Comparison of ENCODE assay signal across 12 cellular contexts in the genomic region with DNA sequence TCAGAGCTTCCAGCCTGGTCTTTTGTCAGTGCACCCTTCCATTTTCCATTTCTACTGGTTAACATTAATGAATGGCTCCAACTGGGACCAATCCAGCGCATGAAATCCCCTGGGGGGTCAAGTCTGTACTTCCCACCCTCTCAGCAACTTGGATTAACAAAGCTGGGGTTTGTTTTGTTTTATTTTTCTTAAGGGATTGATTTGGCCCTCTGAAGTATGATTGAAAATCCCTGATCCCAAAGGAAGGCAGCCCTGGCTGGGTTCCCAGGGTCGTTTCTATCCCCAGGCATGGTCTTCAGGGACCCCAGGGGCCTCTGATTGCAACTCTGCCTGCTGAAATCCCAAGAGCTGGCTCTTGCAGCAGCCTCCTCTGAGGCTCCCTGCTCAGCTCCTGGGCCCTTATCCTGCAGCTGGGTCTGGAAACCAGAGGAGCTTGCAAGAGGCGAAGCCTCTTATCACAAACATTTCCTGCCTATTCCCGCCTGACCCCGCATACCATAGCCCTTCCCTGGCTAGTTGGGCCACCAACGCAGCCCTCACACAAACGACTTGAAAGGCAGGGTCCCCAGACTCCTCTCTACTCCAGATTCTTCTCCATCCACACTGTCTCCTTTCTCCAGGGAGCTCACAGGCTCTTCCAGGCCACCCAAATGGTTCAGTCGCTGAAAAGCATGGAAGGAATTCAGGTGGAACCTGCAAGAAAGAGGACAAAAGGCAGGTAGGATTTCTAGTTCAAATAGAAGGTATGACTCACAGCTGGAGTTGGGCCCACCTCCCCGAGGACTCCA.
A peak's percentile ranks its signal among the peaks of the same experiment; 100 is the strongest.
DNase-seq lines count a peak whose midpoint lies in the region; ATAC-seq and TF ChIP-seq lines count a peak whose summit lies in the region.
"Had no signal": no experiment of that assay in that cellular context is flagged by ENCODE, and none has a peak within 500 bp of the region (broad histone marks: within the 10 kb centered on the region; RNA-seq: fewer than 3 reads in every experiment).

No MANE protein-coding gene starts in this region.

- H3K4me1 Mint-ChIP-seq in WTC11 (peaks cover 78% of the 10 kb centered on the region), progenitor cell of endocrine pancreas (ENCODE audit: low read depth) (peaks cover 55% of the 10 kb centered on the region)

- POLR2A ChIA-PET in WTC11 (lab: Charles Lee): interaction anchor here (0.6 to 3.9 kb wide), 8 partner anchors 10 to 139 kb away, joined by 3 to 28 read pairs (median 4); a partner anchor contains a TSS

- DNase-seq in ELF-1 (ENCODE audit: low read depth, low spot score) (peak; percentile 86), WTC11 (ENCODE audit: low spot score) (peak; percentile 36), left ventricle myocardium superior (peak; percentile 60), progenitor cell of endocrine pancreas (ENCODE audit: low spot score, unreplicated experiment) (no peak), SHP77 (lab: John Stamatoyannopoulos, UW) (no peak)
- DNase-seq in activated CD4-positive, alpha-beta T cell treated with anti-CD3 and anti-CD28 coated beads for 1 hour: no peak
- DNase-seq: activated CD8-positive, alpha-beta memory T cell treated with anti-CD3 and anti-CD28 coated beads, Interleukin-2, amount 50 U/mL, for 48 hours; NCI-H2081; thyroid gland had no signal

- ATAC-seq in WTC11: peak; percentile 9
- ATAC-seq in left ventricle myocardium superior: peak; percentile 46
- ATAC-seq in GM21390 (IDR thresholded peaks at IDR 0.05; ENCODE audit: unreplicated experiment): no peak
- ATAC-seq in GM18867 (IDR thresholded peaks at IDR 0.05; ENCODE audit: unreplicated experiment): no peak
- ATAC-seq: activated naive CD4-positive, alpha-beta T cell treated with anti-CD3 and anti-CD28 coated beads, Interleukin-2, amount 50 U/mL, for 72 hours had no signal

- H3K9me3 Mint-ChIP-seq in WTC11: no peaks in the 10 kb centered on the region
- H3K9me3 Mint-ChIP-seq in progenitor cell of endocrine pancreas (ENCODE audit: low read depth): no peaks in the 10 kb centered on the region
- H3K9me3 Mint-ChIP-seq: activated naive CD4-positive, alpha-beta T cell treated with anti-CD3 and anti-CD28 coated beads, Interleukin-2, amount 50 U/mL, for 72 hours had no signal

- TF ChIP-seq CTCF in WTC11 (IDR thresholded peaks at IDR 0.05) (no peak), progenitor cell of endocrine pancreas (IDR thresholded peaks at IDR 0.05; ENCODE audit: unreplicated experiment) (no peak)

- intact Hi-C loops in left ventricle myocardium superior (cut with micrococcal nuclease): no loop called here

- H3K4me3 Mint-ChIP-seq in WTC11 (no peak overlapping the region; the same call in 1 of the 2 replicates), progenitor cell of endocrine pancreas (ENCODE audit: low read depth) (no peak overlapping the region)

- H3K27ac Mint-ChIP-seq in WTC11 (peak overlapping the region; percentile 92), progenitor cell of endocrine pancreas (peak overlapping the region; percentile 86)

- CTCF ChIA-PET in WTC11 (lab: Charles Lee): interaction anchor here (0.5 to 3.3 kb wide), 24 partner anchors 10 to 157 kb away, joined by 3 to 36 read pairs (median 3); a partner anchor contains a TSS

- H3K36me3 Mint-ChIP-seq in WTC11 (no peaks in the 10 kb centered on the region), progenitor cell of endocrine pancreas (ENCODE audit: insufficient read depth) (no peaks in the 10 kb centered on the region)
- H3K36me3 Mint-ChIP-seq: activated naive CD4-positive, alpha-beta T cell treated with anti-CD3 and anti-CD28 coated beads, Interleukin-2, amount 50 U/mL, for 72 hours had no signal

- H3K27me3 Mint-ChIP-seq in WTC11 (ENCODE audit: low read depth): no peaks in the 10 kb centered on the region; the same call in 1 of the 2 replicates
- no peaks in the 10 kb centered on the region for H3K27me3 Mint-ChIP-seq in progenitor cell of endocrine pancreas

TF ChIP-seq in WTC11, 78 proteins besides CTCF, POLR2A, EP300 and RAD21:
- peak; percentile 54; the same call in 1 of the 2 replicates for TF ChIP-seq ZNF671 (CRISPR knock-in tag; IDR thresholded peaks at IDR 0.05)
- TF ChIP-seq, protein P1, sequence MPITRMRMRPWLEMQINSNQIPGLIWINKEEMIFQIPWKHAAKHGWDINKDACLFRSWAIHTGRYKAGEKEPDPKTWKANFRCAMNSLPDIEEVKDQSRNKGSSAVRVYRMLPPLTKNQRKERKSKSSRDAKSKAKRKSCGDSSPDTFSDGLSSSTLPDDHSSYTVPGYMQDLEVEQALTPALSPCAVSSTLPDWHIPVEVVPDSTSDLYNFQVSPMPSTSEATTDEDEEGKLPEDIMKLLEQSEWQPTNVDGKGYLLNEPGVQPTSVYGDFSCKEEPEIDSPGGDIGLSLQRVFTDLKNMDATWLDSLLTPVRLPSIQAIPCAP (CRISPR knock-in tag; IDR thresholded peaks at IDR 0.05): no peak
- no peak for TF ChIP-seq FOXJ3 (CRISPR knock-in tag; IDR thresholded peaks at IDR 0.05; ENCODE audit: borderline replicate concordance)
- TF ChIP-seq SP1 (CRISPR knock-in tag; conservative IDR thresholded peaks at IDR 0.05): 0 out of 2 replicates have a peak, but pooled peaks have one; percentile 22

Comparison
In these comparisons a context has a peak if more than half of its experiments do, and no peak if none do; other contexts are left out.
1. DNase-seq: peak in ELF-1 (single experiment), WTC11 (single experiment) and left ventricle myocardium superior (single experiment); none in progenitor cell of endocrine pancreas (single experiment), activated CD4-positive, alpha-beta T cell treated with anti-CD3 and anti-CD28 coated beads for 1 hour (single experiment) and SHP77 (0 of 2).
2. ATAC-seq: peak in WTC11 (single experiment) and left ventricle myocardium superior (single experiment); none in GM21390 (single experiment) and GM18867 (single experiment).